In genomic region chr2:162989507-162989906, GRCh38 we compare ENCODE assay signal across 14 cellular contexts.
DNase-seq lines count a peak whose midpoint lies in the region; ATAC-seq and TF ChIP-seq lines count a peak whose summit lies in the region.
"Had no signal": no experiment of that assay in that cellular context is flagged by ENCODE, and none has a peak within 500 bp of the region (broad histone marks: within the 10 kb centered on the region; RNA-seq: fewer than 3 reads in every experiment).

No MANE protein-coding gene starts in this region.

- H3K9ac ChIP-seq in mammary epithelial cell (ENCODE audit: insufficient read depth, low read length): no peak overlapping the region
- H3K9ac ChIP-seq: neural progenitor cell had no signal

- H3K4me3 ChIP-seq in mammary epithelial cell (replicated peaks in 1 of 3; ENCODE audit: insufficient read depth in 1 of 3, low read depth in 2 of 3, low read length in 3 of 3) (no peak overlapping the region), sigmoid colon (no peak overlapping the region)
- H3K4me3 ChIP-seq: heart left ventricle, neural progenitor cell, skin epidermis, suprapubic skin had no signal

- H3K27me3 ChIP-seq in mammary epithelial cell (ENCODE audit: insufficient read depth, low read length) (no peaks in the 10 kb centered on the region), sigmoid colon (no peaks in the 10 kb centered on the region)
- H3K27me3 ChIP-seq: heart left ventricle, neural progenitor cell, suprapubic skin had no signal

- H3K36me3 ChIP-seq in mammary epithelial cell (ENCODE audit: insufficient read depth, low read length): no peaks in the 10 kb centered on the region
- H3K36me3 ChIP-seq in sigmoid colon: no peaks in the 10 kb centered on the region
- H3K36me3 ChIP-seq: heart left ventricle, neural progenitor cell, suprapubic skin had no signal

- no peak for TF ChIP-seq EP300 in sigmoid colon (IDR thresholded peaks at IDR 0.05)

- H3K9me3 ChIP-seq in mammary epithelial cell (replicated peaks; ENCODE audit: insufficient read depth, low read length): no peaks in the 10 kb centered on the region
- no peaks in the 10 kb centered on the region for H3K9me3 ChIP-seq in sigmoid colon
- H3K9me3 ChIP-seq: heart left ventricle, suprapubic skin had no signal

- intact Hi-C loops in mammary epithelial cell (cut with micrococcal nuclease) (no loop called here), sigmoid colon (cut with DNase I) (no loop called here)

- no peaks in the 10 kb centered on the region for H4K20me1 ChIP-seq in mammary epithelial cell (ENCODE audit: insufficient read depth, low read length)

- WGBS in mammary epithelial cell (ENCODE audit: low coverage, missing lambda C conversion rate): 67% methylated on average over 3 of the region's 3 CpGs
- 43 to 54% methylated on average over 3 of the region's 3 CpGs for WGBS in sigmoid colon, 2 donors

- dilution Hi-C loops in mammary epithelial cell (cut with HindIII; ENCODE audit: low sequenced_read_pairs): no loop called here

- H3K4me2 ChIP-seq in mammary epithelial cell (ENCODE audit: insufficient read depth, low read depth, low read length): no peak overlapping the region
- H3K4me2 ChIP-seq: neural progenitor cell had no signal

- H3K79me2 ChIP-seq in mammary epithelial cell (ENCODE audit: insufficient read depth, low read length): no peaks in the 10 kb centered on the region

- no peak overlapping the region for H2AFZ ChIP-seq in mammary epithelial cell (ENCODE audit: low read depth, low read length)
- H2AFZ ChIP-seq: neural progenitor cell had no signal

- DNase-seq in COR-L47 (lab: John Stamatoyannopoulos, UW) (peak; percentile 47), NCI-H2107 treated with DMSO at 0.1 percent for 48 hours (lab: John Stamatoyannopoulos, UW; ENCODE audit: unreplicated experiment) (peak; percentile 75), mammary epithelial cell (peak; percentile 9), hepatic stellate cell (ENCODE audit: low spot score) (no peak), sigmoid colon (no peak), mesenteric fat pad (ENCODE audit: low spot score) (no peak)
- DNase-seq: activated naive CD4-positive, alpha-beta T cell treated with anti-CD3 and anti-CD28 coated beads, Interleukin-2, amount 10 ng/mL, durations not matched to agents 7 days and 5 days; CD8-positive, alpha-beta memory T cell; heart left ventricle had no signal

- no TSS peak for BruUV-seq in mammary epithelial cell (replicated peaks; lab: Mats Ljungman, UMichigan)

- H3K4me1 ChIP-seq in mammary epithelial cell (ENCODE audit: insufficient read depth, low read length) (no peaks in the 10 kb centered on the region), sigmoid colon (no peaks in the 10 kb centered on the region)
- H3K4me1 ChIP-seq: heart left ventricle, neural progenitor cell, suprapubic skin had no signal

- TF ChIP-seq POLR2A in sigmoid colon (IDR thresholded peaks at IDR 0.05): no peak

- in situ Hi-C loops in mammary epithelial cell (cut with MboI; ENCODE audit: low sequenced_read_pairs in 2 of 2): no loop called here

- CTCF ChIA-PET in mammary epithelial cell (lab: Charles Lee; ENCODE audit: low non-redundant PET): no interaction called here

- H3K27ac ChIP-seq in mammary epithelial cell (ENCODE audit: insufficient read depth, low read depth, low read length): no peak overlapping the region
- H3K27ac ChIP-seq in sigmoid colon: no peak overlapping the region
- H3K27ac ChIP-seq: heart left ventricle, neural progenitor cell, skin epidermis, suprapubic skin had no signal

- ATAC-seq in GM19463 (IDR thresholded peaks at IDR 0.05; ENCODE audit: unreplicated experiment) (peak; percentile 58), GM18907 (IDR thresholded peaks at IDR 0.05; ENCODE audit: unreplicated experiment) (no peak)
- ATAC-seq: heart left ventricle had no signal

- TF ChIP-seq CTCF in mammary epithelial cell (conservative IDR thresholded peaks at IDR 0.05 in 1 of 2, IDR thresholded peaks at IDR 0.05 in 1 of 2; ENCODE audit: extremely low read depth in 1 of 2, insufficient read depth in 1 of 2, low read depth in 1 of 2, low read length in 2 of 2) (no peak), sigmoid colon (IDR thresholded peaks at IDR 0.05) (no peak)

Comparison
In these comparisons a context has a peak if more than half of its experiments do, and no peak if none do; other contexts are left out.
1. DNase-seq: peak in COR-L47 (single experiment), NCI-H2107 treated with DMSO at 0.1 percent for 48 hours (single experiment) and mammary epithelial cell (single experiment); none in hepatic stellate cell (single experiment), sigmoid colon (single experiment) and mesenteric fat pad (single experiment).